13 cellular contexts compared by ENCODE assay signal in genomic region chr17:35892091-35892637, GRCh38. TPM values are rescaled to one million over a fixed set of nuclear protein-coding genes. Genes with fewer than 3 reads are reported as not detected.
DNase-seq lines count a peak whose midpoint lies in the region; ATAC-seq and TF ChIP-seq lines count a peak whose summit lies in the region.
"Had no signal": no experiment of that assay in that cellular context is flagged by ENCODE, and none has a peak within 500 bp of the region (broad histone marks: within the 10 kb centered on the region; RNA-seq: fewer than 3 reads in every experiment).

No MANE protein-coding gene starts in this region.

- no peak overlapping the region for H3K4me3 Mint-ChIP-seq in CD14-positive monocyte
- H3K4me3 Mint-ChIP-seq in activated T-helper 17 cell treated with anti-CD3 and anti-CD28 coated beads, Interleukin-2, amount 50 U/mL, for 72 hours: peak overlapping the region; percentile 26
- no peak overlapping the region for H3K4me3 Mint-ChIP-seq in mesothelial cell of epicardium

- H3K4me3 ChIP-seq in lower lobe of right lung: no peak overlapping the region
- H3K4me3 ChIP-seq: transverse colon had no signal

- H3K27ac ChIP-seq in lower lobe of right lung: no peak overlapping the region

- H3K27me3 Mint-ChIP-seq in CD14-positive monocyte (ENCODE audit: low read depth in 3 of 3) (peaks cover 0 to 9% (median 3%) of the 10 kb centered on the region in 3 donors), mesothelial cell of epicardium (ENCODE audit: low read depth) (no peaks in the 10 kb centered on the region)
- H3K27me3 Mint-ChIP-seq in activated T-helper 17 cell treated with anti-CD3 and anti-CD28 coated beads, Interleukin-2, amount 50 U/mL, for 72 hours: no peaks in the 10 kb centered on the region

- H3K9me3 ChIP-seq in lower lobe of right lung: no peaks in the 10 kb centered on the region
- H3K9me3 ChIP-seq: transverse colon had no signal

- intact Hi-C loops in CD14-positive monocyte (cut with micrococcal nuclease) (no loop called here), lower lobe of right lung (cut with DNase I) (no loop called here)

- H3K4me1 Mint-ChIP-seq in CD14-positive monocyte (peaks cover 44% of the 10 kb centered on the region), mesothelial cell of epicardium (peaks cover 31% of the 10 kb centered on the region)
- H3K4me1 Mint-ChIP-seq in activated T-helper 17 cell treated with anti-CD3 and anti-CD28 coated beads, Interleukin-2, amount 50 U/mL, for 72 hours: peaks cover 39% of the 10 kb centered on the region

- H3K36me3 ChIP-seq in lower lobe of right lung: no peaks in the 10 kb centered on the region
- H3K36me3 ChIP-seq: transverse colon had no signal

- no peaks in the 10 kb centered on the region for H3K27me3 ChIP-seq in lower lobe of right lung (ENCODE audit: low read depth)
- H3K27me3 ChIP-seq: transverse colon had no signal

- TF ChIP-seq CTCF in CD14-positive monocyte (IDR thresholded peaks at IDR 0.05): no peak
- no peak for TF ChIP-seq CTCF in mesothelial cell of epicardium (IDR thresholded peaks at IDR 0.05; ENCODE audit: unreplicated experiment)
- TF ChIP-seq CTCF in lower lobe of right lung (IDR thresholded peaks at IDR 0.05): no peak

- H3K36me3 Mint-ChIP-seq in CD14-positive monocyte (no peaks in the 10 kb centered on the region), mesothelial cell of epicardium (no peaks in the 10 kb centered on the region)
- H3K36me3 Mint-ChIP-seq in activated T-helper 17 cell treated with anti-CD3 and anti-CD28 coated beads, Interleukin-2, amount 50 U/mL, for 72 hours (ENCODE audit: low read depth): no peaks in the 10 kb centered on the region

- H3K9me3 Mint-ChIP-seq in CD14-positive monocyte (no peaks in the 10 kb centered on the region), mesothelial cell of epicardium (no peaks in the 10 kb centered on the region)
- no peaks in the 10 kb centered on the region for H3K9me3 Mint-ChIP-seq in activated T-helper 17 cell treated with anti-CD3 and anti-CD28 coated beads, Interleukin-2, amount 50 U/mL, for 72 hours

- peaks cover 4% of the 10 kb centered on the region for H3K4me1 ChIP-seq in lower lobe of right lung

- H3K27ac Mint-ChIP-seq in CD14-positive monocyte (peak overlapping the region in 6 of 7 donors; percentile 35 to 86 (median 66)), mesothelial cell of epicardium (peak overlapping the region; percentile 67)
- H3K27ac Mint-ChIP-seq in activated T-helper 17 cell treated with anti-CD3 and anti-CD28 coated beads, Interleukin-2, amount 50 U/mL, for 72 hours: peak overlapping the region; percentile 21

- peak; percentile 57 for ATAC-seq in activated T-helper 17 cell treated with anti-CD3 and anti-CD28 coated beads, Interleukin-2, amount 50 U/mL, for 72 hours (replicated peaks)
- ATAC-seq in lower lobe of right lung: no peak

- no peak for DNase-seq in CD14-positive monocyte (ENCODE audit: low spot score)
- DNase-seq in MV-4-11 (lab: John Stamatoyannopoulos, UW): peak; percentile 80
- no peak for DNase-seq in mesothelial cell of epicardium (ENCODE audit: low spot score in 2 of 2, unreplicated experiment in 2 of 2)
- no peak for DNase-seq in lower lobe of right lung
- DNase-seq in NCI-H1105 (lab: John Stamatoyannopoulos, UW): no peak
- DNase-seq in cerebellar cortex (ENCODE audit: low spot score): no peak
- DNase-seq in DMS53 (lab: John Stamatoyannopoulos, UW): no peak
- DNase-seq: amygdala, C1 segment of cervical spinal cord, NCI-H1092 treated with DMSO at 0.1 percent for 48 hours, transverse colon had no signal

RNA-seq across cellular contexts. Expression of gene CCL5, which starts 12.0 kb away (rescaled TPM):
- polyA plus RNA-seq in CD14-positive monocyte: 1 to 10 TPM; 2.8 to 6.8 TPM
- total RNA-seq in activated T-helper 17 cell treated with anti-CD3 and anti-CD28 coated beads, Interleukin-2, amount 50 U/mL, for 72 hours: 10 to 100 TPM; 17.2 to 22.5 TPM
- total RNA-seq in mesothelial cell of epicardium (not detected in 3 replicates), lower lobe of right lung (18.2 TPM)

RNA-seq across cellular contexts. Expression of gene HEATR9, which starts 23.5 kb away (rescaled TPM):
- not detected for polyA plus RNA-seq in CD14-positive monocyte
- total RNA-seq in activated T-helper 17 cell treated with anti-CD3 and anti-CD28 coated beads, Interleukin-2, amount 50 U/mL, for 72 hours: under 1 TPM in 1 of 2 donors, not detected in 1; 0.24 TPM
- not detected in 3 replicates for total RNA-seq in mesothelial cell of epicardium
- total RNA-seq in lower lobe of right lung: 0.21 TPM
- total RNA-seq: SK-MEL-5, transverse colon had no signal

RNA-seq across cellular contexts. Expression of gene RDM1, which starts 38.4 kb away (rescaled TPM):
- not detected for polyA plus RNA-seq in CD14-positive monocyte
- 1 to 10 TPM; 2.0 to 4.3 TPM for total RNA-seq in activated T-helper 17 cell treated with anti-CD3 and anti-CD28 coated beads, Interleukin-2, amount 50 U/mL, for 72 hours
- total RNA-seq in mesothelial cell of epicardium (2.1 to 3.5 TPM (median 3.4 TPM) in 3 replicates), lower lobe of right lung (not detected)

RNA-seq across cellular contexts. Expression of gene LYZL6, which starts 51.3 kb away (rescaled TPM):
- not detected for polyA plus RNA-seq in CD14-positive monocyte
- total RNA-seq in activated T-helper 17 cell treated with anti-CD3 and anti-CD28 coated beads, Interleukin-2, amount 50 U/mL, for 72 hours: not detected
- not detected in 3 replicates for total RNA-seq in mesothelial cell of epicardium
- not detected for total RNA-seq in lower lobe of right lung
- total RNA-seq: SK-MEL-5, transverse colon had no signal

Comparison
In these comparisons a context has a peak if more than half of its experiments do, and no peak if none do; other contexts are left out.
1. RNA of gene CCL5, which starts 12.0 kb away (total RNA-seq): 17.2 to 22.5 TPM in activated T-helper 17 cell treated with anti-CD3 and anti-CD28 coated beads, Interleukin-2, amount 50 U/mL, for 72 hours and 18.2 TPM in lower lobe of right lung (single experiment); not detected in mesothelial cell of epicardium; every median in the first group is over 10 times any median in the second.
2. Peak in every context shown above with its lines, with median percentiles within 50 percentile points of each other: H3K27ac Mint-ChIP-seq.